In the genomic region with DNA sequence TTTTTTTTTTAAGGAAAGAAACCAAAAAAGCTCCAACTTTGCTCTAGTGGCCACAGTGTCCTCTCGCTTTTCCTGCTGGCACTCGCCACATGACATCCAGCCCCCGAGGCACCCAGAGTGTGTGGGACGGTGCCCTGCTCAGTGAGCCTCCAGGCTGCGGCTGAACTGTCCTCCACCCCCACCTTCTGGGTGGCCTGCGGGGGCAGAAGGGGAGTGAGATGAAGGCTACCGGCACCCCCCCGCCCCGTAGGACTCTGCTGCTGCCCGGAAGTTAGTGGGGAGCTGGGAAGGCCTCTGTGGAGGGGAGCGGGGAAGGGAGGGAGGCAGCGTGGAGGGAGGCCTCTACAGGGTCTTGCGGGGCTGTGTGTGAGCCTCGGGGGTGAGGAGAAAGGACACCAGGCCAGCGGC, we compare ENCODE assay signal across 24 cellular contexts.
DNase-seq lines count a peak whose midpoint lies in the region; FAIRE-seq and TF ChIP-seq lines count a peak whose summit lies in the region.
"Had no signal": no experiment of that assay in that cellular context is flagged by ENCODE, and none has a peak within 500 bp of the region (broad histone marks: within the 10 kb centered on the region; RNA-seq: fewer than 3 reads in every experiment).

No MANE protein-coding gene starts in this region.

- H3K27me3 Mint-ChIP-seq in neural crest cell (ENCODE audit: low read depth): peaks cover 3% of the 10 kb centered on the region

- H3K4me1 Mint-ChIP-seq in neural crest cell: peaks cover 32% of the 10 kb centered on the region
- H3K4me1 Mint-ChIP-seq: activated B cell treated with CpG ODN at 0.5 μM for 24 hours, natural killer cell had no signal

- peaks cover 71% of the 10 kb centered on the region for H3K27me3 ChIP-seq in BLaER1
- no peaks in the 10 kb centered on the region for H3K27me3 ChIP-seq in WERI-Rb-1 (ENCODE audit: insufficient read depth, low read depth, severe bottlenecking)

- no peak for FAIRE-seq in H54 (lab: Jason Lieb, UNC)
- FAIRE-seq in GM12891 (lab: Jason Lieb, UNC): no peak
- FAIRE-seq: endometrium, GM19239, HTR-8/SVneo had no signal

- H3K27ac ChIP-seq in BLaER1: no peak overlapping the region
- H3K27ac ChIP-seq in WERI-Rb-1: no peak overlapping the region
- H3K27ac ChIP-seq: foreskin keratinocyte, lower lobe of right lung, stomach, uterus had no signal

- peak overlapping the region; percentile 46 for H3K4me2 ChIP-seq in BLaER1

- H3K9me3 ChIP-seq in BLaER1 (no peaks in the 10 kb centered on the region), WERI-Rb-1 (ENCODE audit: severe bottlenecking) (no peaks in the 10 kb centered on the region)
- H3K9me3 ChIP-seq: lower lobe of right lung, stomach, uterus had no signal

- peak overlapping the region; percentile 78 for H3K27ac Mint-ChIP-seq in neural crest cell (ENCODE audit: unreplicated experiment)
- H3K27ac Mint-ChIP-seq: activated B cell treated with CpG ODN at 0.5 μM for 24 hours; CD8-positive, alpha-beta T cell; natural killer cell; T-helper 17 cell had no signal

- in situ Hi-C loops in GM13976 (cut with MboI; ENCODE audit: low sequenced_read_pairs, unreplicated experiment): no loop called here

- TF ChIP-seq CTCF in WERI-Rb-1 (IDR thresholded peaks at IDR 0.05; ENCODE audit: low read depth, low read length) (no peak), neural crest cell (conservative IDR thresholded peaks at IDR 0.05) (no peak), GM13976 (IDR thresholded peaks at IDR 0.05; ENCODE audit: borderline replicate concordance, control extremely low read depth, extremely low read depth, insufficient read depth, missing control alignments) (no peak)

- H3K9me3 Mint-ChIP-seq in neural crest cell: no peaks in the 10 kb centered on the region
- H3K9me3 Mint-ChIP-seq: activated B cell treated with CpG ODN at 0.5 μM for 24 hours; CD8-positive, alpha-beta T cell; natural killer cell had no signal

- peaks cover 41% of the 10 kb centered on the region for H4K20me1 ChIP-seq in BLaER1

- no peaks in the 10 kb centered on the region for H3K36me3 Mint-ChIP-seq in neural crest cell (ENCODE audit: low read depth)
- H3K36me3 Mint-ChIP-seq: CD8-positive, alpha-beta T cell; natural killer cell had no signal

- H3K4me3 Mint-ChIP-seq in neural crest cell: peak overlapping the region; percentile 78
- H3K4me3 Mint-ChIP-seq: activated B cell treated with CpG ODN at 0.5 μM for 24 hours; CD8-positive, alpha-beta T cell; natural killer cell; T-helper 17 cell had no signal

- peaks cover 34% of the 10 kb centered on the region for H3K4me1 ChIP-seq in BLaER1
- H3K4me1 ChIP-seq: foreskin keratinocyte, lower lobe of right lung had no signal

- no peak overlapping the region for H3K9ac ChIP-seq in BLaER1

- H3K4me3 ChIP-seq in BLaER1 (no peak overlapping the region), WERI-Rb-1 (ENCODE audit: low read depth, low read length) (peak overlapping the region; percentile 66)
- H3K4me3 ChIP-seq: uterus had no signal

- H3K36me3 ChIP-seq in BLaER1: no peaks in the 10 kb centered on the region
- H3K36me3 ChIP-seq in WERI-Rb-1: no peaks in the 10 kb centered on the region
- H3K36me3 ChIP-seq: lower lobe of right lung, uterus had no signal

- DNase-seq in WERI-Rb-1 (no peak), hepatic stellate cell (ENCODE audit: low spot score) (peak; percentile 40), neural crest cell (ENCODE audit: low read depth, low spot score) (peak; percentile 22), H54 (ENCODE audit: insufficient read length, low spot score) (no peak), GM13976 (ENCODE audit: low spot score) (no peak), GM12891 (ENCODE audit: insufficient read length, low spot score) (no peak)
- no peak for DNase-seq in activated CD8-positive, alpha-beta memory T cell treated with anti-CD3 and anti-CD28 coated beads for 24 hours
- DNase-seq: ACHN; activated B cell treated with CpG ODN at 0.5 μM for 24 hours; activated effector memory CD4-positive, alpha-beta T cell treated with Interleukin-2 at 50 U/mL for 16 hours; cerebellar nuclear complex; foreskin keratinocyte; lower lobe of right lung; natural killer cell; NCI-H1694 treated with DMSO at 0.1 percent for 48 hours; SHP77; stomach; T-helper 17 cell; uterus had no signal

- no peak for TF ChIP-seq POLR2A in H54 (IDR thresholded peaks at IDR 0.05; ENCODE audit: low read depth, low read length)
- no peak for TF ChIP-seq POLR2A in GM12891 (IDR thresholded peaks at IDR 0.05; ENCODE audit: low read depth, low read length)

TF ChIP-seq in GM12891, 5 proteins besides CTCF, POLR2A, EP300 and RAD21:
- no peak for TF ChIP-seq POU2F2 (IDR thresholded peaks at IDR 0.05; ENCODE audit: low read depth, low read length)
- no peak for TF ChIP-seq SPI1 (IDR thresholded peaks at IDR 0.05; ENCODE audit: low read depth, low read length)
- no peak for TF ChIP-seq PAX5 (IDR thresholded peaks at IDR 0.05; ENCODE audit: insufficient read depth, low read length, severe bottlenecking)
- TF ChIP-seq TAF1 (IDR thresholded peaks at IDR 0.05; ENCODE audit: low read depth, low read length): no peak
- no peak for TF ChIP-seq POLR2AphosphoS5 (IDR thresholded peaks at IDR 0.05; ENCODE audit: low read depth, low read length)
TF ChIP-seq in GM12891: peak in this region for 0.

Comparison
In these comparisons a context has a peak if more than half of its experiments do, and no peak if none do; other contexts are left out.
1. DNase-seq: peak in hepatic stellate cell (single experiment) and neural crest cell (single experiment); none in WERI-Rb-1 (single experiment), H54 (single experiment), GM13976 (single experiment), activated CD8-positive, alpha-beta memory T cell treated with anti-CD3 and anti-CD28 coated beads for 24 hours (single experiment) and GM12891 (single experiment).